18 cellular contexts compared by ENCODE assay signal in genomic region chr20:53995949-53996348, GRCh38.
DNase-seq lines count a peak whose midpoint lies in the region; ATAC-seq, FAIRE-seq and TF ChIP-seq lines count a peak whose summit lies in the region.
"Had no signal": no experiment of that assay in that cellular context is flagged by ENCODE, and none has a peak within 500 bp of the region (broad histone marks: within the 10 kb centered on the region; RNA-seq: fewer than 3 reads in every experiment).

No MANE protein-coding gene starts in this region.

- TF ChIP-seq POLR2A in tibial nerve (IDR thresholded peaks at IDR 0.05), result no peak

- no peaks in the 10 kb centered on the region for H3K36me3 ChIP-seq in neural progenitor cell
- no peaks in the 10 kb centered on the region for H3K36me3 ChIP-seq in tibial nerve

- TF ChIP-seq EP300 in tibial nerve (IDR thresholded peaks at IDR 0.05), result peak in 1 of 2 donors; percentile 63

- no peak overlapping the region for H3K4me3 Mint-ChIP-seq in neural progenitor cell
- H3K4me3 Mint-ChIP-seq: B cell; CD8-positive, alpha-beta T cell; HFFc6; IgD-negative memory B cell had no signal

- DNase-seq in HTR-8/SVneo (ENCODE audit: insufficient read length, low spot score) (no peak), foreskin melanocyte (peak; percentile 71), neural progenitor cell (ENCODE audit: low spot score) (no peak), tibial nerve (ENCODE audit: low spot score in 2 of 2) (no peak), kidney tubule cell (ENCODE audit: low spot score) (no peak), NCI-H1092 (lab: John Stamatoyannopoulos, UW) (no peak)
- DNase-seq: ACHN; Caco-2; CD8-positive, alpha-beta T cell; DND-41; GDM1; HCEC 1CT; HFFc6 had no signal

- H3K27me3 ChIP-seq in neural progenitor cell (no peaks in the 10 kb centered on the region), tibial nerve (no peaks in the 10 kb centered on the region)

- H3K4me2 ChIP-seq in neural progenitor cell, result no peak overlapping the region

- no peaks in the 10 kb centered on the region for H3K79me2 ChIP-seq in neural progenitor cell (ENCODE audit: low read depth)

- no peak overlapping the region for H2AFZ ChIP-seq in neural progenitor cell (replicated peaks)

- peaks cover 9% of the 10 kb centered on the region for H3K9me3 Mint-ChIP-seq in neural progenitor cell
- H3K9me3 Mint-ChIP-seq: HFFc6 had no signal

- H3K4me1 ChIP-seq in neural progenitor cell (no peaks in the 10 kb centered on the region), tibial nerve (no peaks in the 10 kb centered on the region)
- H3K4me1 ChIP-seq: Caco-2 had no signal

- no peaks in the 10 kb centered on the region for H4K20me1 ChIP-seq in neural progenitor cell (ENCODE audit: low read depth)

- H3K36me3 Mint-ChIP-seq in neural progenitor cell, result no peaks in the 10 kb centered on the region

- H3K9me3 ChIP-seq in neural progenitor cell (ENCODE audit: low read depth) (no peaks in the 10 kb centered on the region), tibial nerve (peaks cover 0 to 16% (median 0%) of the 10 kb centered on the region in 4 donors)

- H3K4me1 Mint-ChIP-seq in neural progenitor cell, result no peaks in the 10 kb centered on the region
- H3K4me1 Mint-ChIP-seq: B cell, IgD-negative memory B cell had no signal

- H3K27ac ChIP-seq in neural progenitor cell (no peak overlapping the region), tibial nerve (peak overlapping the region in 3 of 4 donors; percentile 35 to 77 (median 49))
- H3K27ac ChIP-seq: C4-2B had no signal

- peak overlapping the region; percentile 70 for H3K27ac Mint-ChIP-seq in neural progenitor cell
- H3K27ac Mint-ChIP-seq: B cell; CD8-positive, alpha-beta T cell; HFFc6; IgD-negative memory B cell had no signal

- no peak overlapping the region for H3K9ac ChIP-seq in neural progenitor cell

- whole genome bisulfite sequencing in tibial nerve, 2 donors, result 40 to 44% methylated on average over 5 of the region's 5 CpGs

- TF ChIP-seq CTCF in neural progenitor cell (IDR thresholded peaks at IDR 0.05) (no peak), tibial nerve (IDR thresholded peaks at IDR 0.05) (no peak)

- H3K27me3 Mint-ChIP-seq in neural progenitor cell (ENCODE audit: insufficient read depth, low read depth), result peaks cover 2% of the 10 kb centered on the region

- FAIRE-seq in HTR-8/SVneo (lab: Jason Lieb, UNC), result peak; percentile 79

- no peak overlapping the region for H3K4me3 ChIP-seq in neural progenitor cell
- H3K4me3 ChIP-seq in tibial nerve, result peak overlapping the region; percentile 10 to 40 (median 13)

- ATAC-seq in HG02870 (IDR thresholded peaks at IDR 0.05; ENCODE audit: unreplicated experiment), result no peak
- no peak for ATAC-seq in HG02885 (IDR thresholded peaks at IDR 0.05; ENCODE audit: poor library complexity, unreplicated experiment)
- ATAC-seq: CD8-positive, alpha-beta T cell had no signal

- H3F3A ChIP-seq in neural progenitor cell (ENCODE audit: low read depth), result no peaks in the 10 kb centered on the region
